8 cellular contexts compared by ENCODE assay signal in the genomic region with DNA sequence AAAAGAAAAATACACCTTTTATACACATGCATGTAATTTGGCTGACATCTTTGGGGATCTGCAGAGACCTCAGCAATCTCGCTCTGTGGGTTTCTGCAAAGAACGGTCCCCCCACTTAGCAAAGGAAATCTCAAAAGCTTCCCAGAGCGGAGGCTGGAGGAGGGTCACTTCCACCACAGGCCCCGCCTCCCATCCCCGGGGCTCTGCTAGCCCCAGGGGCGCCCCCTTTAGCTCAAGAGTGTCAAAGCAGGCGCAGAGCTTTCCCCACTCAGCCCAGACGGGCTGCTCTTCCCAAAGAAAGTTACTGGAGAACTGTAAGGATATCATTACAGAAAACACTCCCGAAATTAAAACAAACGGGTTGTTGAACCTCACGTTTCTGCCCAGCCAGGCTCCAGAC. TPM values are rescaled to one million over a fixed set of nuclear protein-coding genes. Genes with fewer than 3 reads are reported as not detected.
DNase-seq lines count a peak whose midpoint lies in the region; ATAC-seq and TF ChIP-seq lines count a peak whose summit lies in the region.

No MANE protein-coding gene starts in this region.

- no peak overlapping the region for H3K4me3 ChIP-seq in heart left ventricle
- no peak overlapping the region for H3K4me3 ChIP-seq in fibroblast of mammary gland (ENCODE audit: control insufficient read depth, low read depth, low read length)
- H3K4me3 ChIP-seq in transverse colon: no peak overlapping the region

- ATAC-seq in heart left ventricle (no peak), Right ventricle myocardium superior (ENCODE audit: poor library complexity) (no peak), T-helper 17 cell (peak; percentile 54)

- no peak overlapping the region for H3K27ac ChIP-seq in heart left ventricle
- no peak overlapping the region for H3K27ac ChIP-seq in transverse colon

- no peak for TF ChIP-seq EP300 in transverse colon (IDR thresholded peaks at IDR 0.05; ENCODE audit: low read depth)

- no peak for TF ChIP-seq POLR2A in heart left ventricle (IDR thresholded peaks at IDR 0.05)
- no peak for TF ChIP-seq POLR2A in transverse colon (IDR thresholded peaks at IDR 0.05)

- TF ChIP-seq CTCF in heart left ventricle (IDR thresholded peaks at IDR 0.05) (peak in 8 of 12 donors; percentile 6 to 40 (median 29)), fibroblast of mammary gland (conservative IDR thresholded peaks at IDR 0.05; ENCODE audit: control insufficient read depth, insufficient read depth, low read depth, low read length) (peak; percentile 38), transverse colon (IDR thresholded peaks at IDR 0.05) (peak in 1 of 5 experiments; percentile 5)

- H3K4me1 Mint-ChIP-seq in T-helper 17 cell: no peaks in the 10 kb centered on the region

- in situ Hi-C loops in transverse colon (cut with MboI; ENCODE audit: low pct_ligation_motif_present in 1 of 4, low pct_unique_long_range_greater_than_20kb in 1 of 4, low sequenced_read_pairs in 3 of 4): no loop called here

- H3K27me3 ChIP-seq in heart left ventricle (peaks cover 0 to 14% (median 2%) of the 10 kb centered on the region in 9 donors), transverse colon (peaks cover 13% of the 10 kb centered on the region)

- WGBS in heart left ventricle, 4 donors: 25 to 31% (median 27%) methylated on average over 11 of the region's 11 CpGs
- WGBS in transverse colon (ENCODE audit: low coverage in 1 of 2), 2 donors: 25 to 55% methylated on average over 3 to 11 of the region's 11 CpGs

- no peaks in the 10 kb centered on the region for H3K4me1 ChIP-seq in heart left ventricle
- H3K4me1 ChIP-seq in transverse colon: no peaks in the 10 kb centered on the region

- H3K36me3 ChIP-seq in heart left ventricle: no peaks in the 10 kb centered on the region
- H3K36me3 ChIP-seq in transverse colon: no peaks in the 10 kb centered on the region

- H3K27me3 Mint-ChIP-seq in T-helper 17 cell: peaks cover 35% of the 10 kb centered on the region

- DNase-seq in heart left ventricle (no peak), Right ventricle myocardium superior (no peak), T-helper 17 cell (no peak), fibroblast of mammary gland (ENCODE audit: low read depth) (peak; percentile 28), transverse colon (no peak), superior temporal gyrus (ENCODE audit: extremely low spot score) (no peak), GM19240 (ENCODE audit: insufficient read length, low spot score) (no peak)
- DNase-seq in stimulated activated CD8-positive, alpha-beta memory T cell treated with anti-CD3 and anti-CD28 coated beads, Interleukin-15, amount 100 ng/mL, for 48 hours (ENCODE audit: low read depth in 2 of 2): peak; percentile 20 to 33

- no peak overlapping the region for H3K4me3 Mint-ChIP-seq in T-helper 17 cell

- intact Hi-C loops in heart left ventricle (cut with DNase I) (no loop called here), Right ventricle myocardium superior (cut with DNase I) (no loop called here), transverse colon (cut with DNase I; ENCODE audit: low total_unique reads) (no loop called here)

- H3K27ac Mint-ChIP-seq in T-helper 17 cell: no peak overlapping the region

- no peaks in the 10 kb centered on the region for H3K36me3 Mint-ChIP-seq in T-helper 17 cell (ENCODE audit: low read depth)

- H3K9me3 ChIP-seq in heart left ventricle: no peaks in the 10 kb centered on the region
- no peaks in the 10 kb centered on the region for H3K9me3 ChIP-seq in T-helper 17 cell (ENCODE audit: control insufficient read depth, low read length, poor library complexity, severe bottlenecking)
- H3K9me3 ChIP-seq in transverse colon: no peaks in the 10 kb centered on the region

RNA-seq across cellular contexts. Expression of gene SLC13A5, which starts 11.4 kb away (rescaled TPM):
- total RNA-seq in heart left ventricle: under 1 TPM in 1 of 9 donors, not detected in 8; 0.72 TPM
- under 1 TPM in 1 of 2 donors, not detected in 1; 0.06 TPM for polyA plus RNA-seq in heart left ventricle
- not detected for total RNA-seq in Right ventricle myocardium superior
- not detected for total RNA-seq in T-helper 17 cell
- total RNA-seq in transverse colon: not detected

RNA-seq across cellular contexts. Expression of gene C17orf100, which starts 50.2 kb away (rescaled TPM):
- total RNA-seq in heart left ventricle: under 1 TPM; 0.30 to 0.75 (median 0.56) TPM
- polyA plus RNA-seq in heart left ventricle: under 1 TPM; 0.84 to 0.86 TPM
- 0.48 TPM for total RNA-seq in Right ventricle myocardium superior
- 1 to 10 TPM; 1.3 to 2.5 TPM for total RNA-seq in T-helper 17 cell
- 1 to 10 TPM in 2 of 4 donors, not detected in 2; 1.4 to 1.7 TPM for total RNA-seq in transverse colon

RNA-seq across cellular contexts. Expression of gene MED31, which starts 50.3 kb away (rescaled TPM):
- total RNA-seq in heart left ventricle (10 to 100 TPM in 7 of 9 donors, 1 to 10 TPM in 2; 5.4 to 17.5 (median 13.7) TPM), Right ventricle myocardium superior (14.5 TPM), T-helper 17 cell (10 to 100 TPM; 32.9 to 36.6 TPM), transverse colon (10 to 100 TPM in 1 of 4 donors, 1 to 10 TPM in 3; 1.2 to 36.3 (median 5.9) TPM)
- polyA plus RNA-seq in heart left ventricle: 10 to 100 TPM; 18.7 to 20.9 TPM

RNA-seq across cellular contexts. Expression of gene XAF1, which starts 54.1 kb away (rescaled TPM):
- total RNA-seq in heart left ventricle (10 to 100 TPM in 8 of 9 donors, 1 to 10 TPM in 1; 9.5 to 77.8 (median 24.9) TPM), Right ventricle myocardium superior (16.6 TPM), T-helper 17 cell (10 to 100 TPM; 41.2 to 53.2 TPM), transverse colon (10 to 100 TPM in 3 of 4 donors, 1 to 10 TPM in 1; 6.7 to 15.5 (median 14.1) TPM)
- polyA plus RNA-seq in heart left ventricle: 10 to 100 TPM; 12.1 to 38.3 TPM

Comparison
In these comparisons a context has a peak if more than half of its experiments do, and no peak if none do; other contexts are left out.
1. DNase-seq: peak in fibroblast of mammary gland (single experiment) and stimulated activated CD8-positive, alpha-beta memory T cell treated with anti-CD3 and anti-CD28 coated beads, Interleukin-15, amount 100 ng/mL, for 48 hours (2 of 2); none in heart left ventricle (0 of 5), Right ventricle myocardium superior (single experiment), T-helper 17 cell (0 of 3), transverse colon (single experiment), superior temporal gyrus (single experiment) and GM19240 (single experiment).